1 cellular context compared by ENCODE assay signal in the genomic region with DNA sequence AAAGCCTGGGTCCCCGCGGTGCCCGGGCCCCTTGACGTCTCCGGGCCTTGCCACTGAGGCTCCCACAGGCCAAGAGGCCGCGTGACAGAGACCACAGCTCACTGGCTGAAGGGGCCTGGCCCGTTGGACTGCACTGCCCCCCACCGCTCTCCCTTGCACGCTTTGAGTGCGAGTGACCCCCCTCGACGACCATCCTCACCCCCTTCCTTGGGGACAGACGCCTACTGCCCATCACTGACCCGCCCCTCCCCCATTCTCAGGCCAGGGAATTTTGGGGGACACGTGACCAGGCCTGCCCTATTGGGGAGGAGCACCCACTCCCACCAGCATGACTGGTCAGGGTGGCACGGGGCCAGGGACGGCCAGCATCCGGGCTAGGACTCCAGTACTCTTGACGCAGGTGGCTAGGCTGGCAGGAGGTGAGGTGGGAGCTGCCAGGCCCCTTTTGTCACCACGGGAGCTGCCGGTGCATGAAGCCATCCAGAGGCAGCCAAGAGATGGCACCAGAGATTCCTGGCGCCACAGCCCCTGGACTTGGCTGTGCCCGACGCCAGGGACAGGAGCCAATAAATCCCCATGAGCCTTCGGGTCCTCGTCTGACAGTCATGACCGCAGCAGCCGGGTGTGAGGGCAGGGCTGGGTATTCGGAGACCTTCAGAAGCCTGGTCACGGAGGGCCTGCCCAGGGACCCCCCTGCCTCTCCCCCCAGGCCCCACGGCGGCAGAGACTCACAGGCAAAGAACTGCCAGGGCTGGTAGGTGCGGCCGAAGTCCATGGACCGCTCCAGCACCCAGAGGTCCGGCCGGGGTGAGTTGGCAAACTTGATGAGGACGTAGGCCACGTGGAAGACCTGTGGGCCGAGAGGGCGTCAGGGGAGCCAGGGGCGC.
TF ChIP-seq lines count a peak whose summit lies in the region.

No MANE protein-coding gene starts in this region.

TF ChIP-seq in WTC11, 78 proteins besides CTCF, POLR2A, EP300 and RAD21 (continued from another document):
- TF ChIP-seq, protein P1, sequence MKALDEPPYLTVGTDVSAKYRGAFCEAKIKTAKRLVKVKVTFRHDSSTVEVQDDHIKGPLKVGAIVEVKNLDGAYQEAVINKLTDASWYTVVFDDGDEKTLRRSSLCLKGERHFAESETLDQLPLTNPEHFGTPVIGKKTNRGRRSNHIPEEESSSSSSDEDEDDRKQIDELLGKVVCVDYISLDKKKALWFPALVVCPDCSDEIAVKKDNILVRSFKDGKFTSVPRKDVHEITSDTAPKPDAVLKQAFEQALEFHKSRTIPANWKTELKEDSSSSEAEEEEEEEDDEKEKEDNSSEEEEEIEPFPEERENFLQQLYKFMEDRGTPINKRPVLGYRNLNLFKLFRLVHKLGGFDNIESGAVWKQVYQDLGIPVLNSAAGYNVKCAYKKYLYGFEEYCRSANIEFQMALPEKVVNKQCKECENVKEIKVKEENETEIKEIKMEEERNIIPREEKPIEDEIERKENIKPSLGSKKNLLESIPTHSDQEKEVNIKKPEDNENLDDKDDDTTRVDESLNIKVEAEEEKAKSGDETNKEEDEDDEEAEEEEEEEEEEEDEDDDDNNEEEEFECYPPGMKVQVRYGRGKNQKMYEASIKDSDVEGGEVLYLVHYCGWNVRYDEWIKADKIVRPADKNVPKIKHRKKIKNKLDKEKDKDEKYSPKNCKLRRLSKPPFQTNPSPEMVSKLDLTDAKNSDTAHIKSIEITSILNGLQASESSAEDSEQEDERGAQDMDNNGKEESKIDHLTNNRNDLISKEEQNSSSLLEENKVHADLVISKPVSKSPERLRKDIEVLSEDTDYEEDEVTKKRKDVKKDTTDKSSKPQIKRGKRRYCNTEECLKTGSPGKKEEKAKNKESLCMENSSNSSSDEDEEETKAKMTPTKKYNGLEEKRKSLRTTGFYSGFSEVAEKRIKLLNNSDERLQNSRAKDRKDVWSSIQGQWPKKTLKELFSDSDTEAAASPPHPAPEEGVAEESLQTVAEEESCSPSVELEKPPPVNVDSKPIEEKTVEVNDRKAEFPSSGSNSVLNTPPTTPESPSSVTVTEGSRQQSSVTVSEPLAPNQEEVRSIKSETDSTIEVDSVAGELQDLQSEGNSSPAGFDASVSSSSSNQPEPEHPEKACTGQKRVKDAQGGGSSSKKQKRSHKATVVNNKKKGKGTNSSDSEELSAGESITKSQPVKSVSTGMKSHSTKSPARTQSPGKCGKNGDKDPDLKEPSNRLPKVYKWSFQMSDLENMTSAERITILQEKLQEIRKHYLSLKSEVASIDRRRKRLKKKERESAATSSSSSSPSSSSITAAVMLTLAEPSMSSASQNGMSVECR (CRISPR knock-in tag; IDR thresholded peaks at IDR 0.05; ENCODE audit: borderline replicate concordance), result no peak
